Comparison of ENCODE assay signal across 1 cellular context in genomic region chr22:26811717-26811992, GRCh38.
TF ChIP-seq lines count a peak whose summit lies in the region.

No MANE protein-coding gene starts in this region.

TF ChIP-seq in SK-N-SH treated with all-trans-retinoic acid at 6 μM for 48 hours, 23 proteins besides CTCF, POLR2A, EP300 and RAD21 (continued from another document):
- TF ChIP-seq TOX (CRISPR knock-in tag; IDR thresholded peaks at IDR 0.05; ENCODE audit: borderline replicate concordance) (no peak), ZNF70 (CRISPR knock-in tag; IDR thresholded peaks at IDR 0.05) (no peak), OSR1 (CRISPR knock-in tag; IDR thresholded peaks at IDR 0.05) (no peak), BACH2 (CRISPR knock-in tag; IDR thresholded peaks at IDR 0.05; ENCODE audit: borderline replicate concordance) (no peak), RARB (CRISPR knock-in tag; IDR thresholded peaks at IDR 0.05) (no peak), CSDC2 (CRISPR knock-in tag; IDR thresholded peaks at IDR 0.05) (no peak), ZNF8 (CRISPR knock-in tag; IDR thresholded peaks at IDR 0.05) (no peak), ARNTL (CRISPR knock-in tag; IDR thresholded peaks at IDR 0.05; ENCODE audit: borderline replicate concordance, low read depth) (no peak), ZFP3 (CRISPR knock-in tag; IDR thresholded peaks at IDR 0.05) (no peak)
- TF ChIP-seq, protein P1, sequence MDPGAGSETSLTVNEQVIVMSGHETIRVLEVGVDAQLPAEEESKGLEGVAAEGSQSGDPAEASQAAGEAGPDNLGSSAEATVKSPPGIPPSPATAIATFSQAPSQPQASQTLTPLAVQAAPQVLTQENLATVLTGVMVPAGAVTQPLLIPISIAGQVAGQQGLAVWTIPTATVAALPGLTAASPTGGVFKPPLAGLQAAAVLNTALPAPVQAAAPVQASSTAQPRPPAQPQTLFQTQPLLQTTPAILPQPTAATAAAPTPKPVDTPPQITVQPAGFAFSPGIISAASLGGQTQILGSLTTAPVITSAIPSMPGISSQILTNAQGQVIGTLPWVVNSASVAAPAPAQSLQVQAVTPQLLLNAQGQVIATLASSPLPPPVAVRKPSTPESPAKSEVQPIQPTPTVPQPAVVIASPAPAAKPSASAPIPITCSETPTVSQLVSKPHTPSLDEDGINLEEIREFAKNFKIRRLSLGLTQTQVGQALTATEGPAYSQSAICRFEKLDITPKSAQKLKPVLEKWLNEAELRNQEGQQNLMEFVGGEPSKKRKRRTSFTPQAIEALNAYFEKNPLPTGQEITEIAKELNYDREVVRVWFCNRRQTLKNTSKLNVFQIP (CRISPR knock-in tag; IDR thresholded peaks at IDR 0.05; ENCODE audit: borderline replicate concordance, low read depth) = no peak
TF ChIP-seq in SK-N-SH treated with all-trans-retinoic acid at 6 μM for 48 hours: peak in this region for 0.
